In genomic region chr16:19114359-19115147, GRCh38 we compare ENCODE assay signal across 8 cellular contexts. TPM values are rescaled to one million over a fixed set of nuclear protein-coding genes. Genes with fewer than 3 reads are reported as not detected.
DNase-seq lines count a peak whose midpoint lies in the region; FAIRE-seq and TF ChIP-seq lines count a peak whose summit lies in the region.

No MANE protein-coding gene starts in this region.

- DNase-seq in GM12864 (ENCODE audit: low read depth) (no peak), HT-29 (ENCODE audit: low spot score) (peak; percentile 23), astrocyte of the spinal cord (ENCODE audit: low read depth, low spot score) (peak; percentile 72), superior temporal gyrus (ENCODE audit: extremely low spot score) (no peak), pons (ENCODE audit: low spot score) (no peak), RCC 7860 (ENCODE audit: low spot score) (no peak)

- peak overlapping the region; percentile 63 for H3K4me3 ChIP-seq in GM12864 (ENCODE audit: low read depth, low read length)
- peak overlapping the region; percentile 57 for H3K4me3 ChIP-seq in astrocyte of the spinal cord (ENCODE audit: low read depth, low read length)
- peak overlapping the region; percentile 33 for H3K4me3 ChIP-seq in iPS-11a (ENCODE audit: low read depth, low read length)
- H3K4me3 ChIP-seq in skin epidermis = peak overlapping the region; percentile 45 to 66 (median 64)

- peak overlapping the region; percentile 75 to 98 (median 93) for H3K27ac ChIP-seq in skin epidermis

- in situ Hi-C loops in astrocyte of the spinal cord (cut with HindIII; ENCODE audit: low sequenced_read_pairs) = no loop called here

- no peak for FAIRE-seq in RCC 7860 (lab: Jason Lieb, UNC)

- TF ChIP-seq CTCF in GM12864 (IDR thresholded peaks at IDR 0.05; ENCODE audit: low read depth, low read length, missing control alignments) (no peak), astrocyte of the spinal cord (IDR thresholded peaks at IDR 0.05; ENCODE audit: low read depth, low read length) (peak; percentile 22)

RNA-seq across cellular contexts. Expression of gene ITPRIPL2, which starts 0.8 kb away (rescaled TPM):
- 17.7 and 19.5 TPM in 2 replicates for total RNA-seq in HT-29 (2014; rRNA removed; shearing (Covaris generic))

RNA-seq across cellular contexts. Expression of gene COQ7, which starts 47.1 kb away (rescaled TPM):
- 34.5 and 36.6 TPM in 2 replicates for total RNA-seq in HT-29 (2014; rRNA removed; shearing (Covaris generic))

RNA-seq across cellular contexts. Expression of gene SYT17, which starts 53.5 kb away (rescaled TPM):
- total RNA-seq in HT-29 (2014; rRNA removed; shearing (Covaris generic)) = 0.38 and 0.57 TPM in 2 replicates

Comparison
In these comparisons a context has a peak if more than half of its experiments do, and no peak if none do; other contexts are left out.
1. DNase-seq: peak in HT-29 (single experiment) and astrocyte of the spinal cord (single experiment); none in GM12864 (single experiment), superior temporal gyrus (single experiment), pons (single experiment) and RCC 7860 (single experiment).
2. Peak in every context shown above with its lines, with median percentiles within 50 percentile points of each other: H3K4me3 ChIP-seq.